ENCODE assay signal across 7 cellular contexts in the genomic region with DNA sequence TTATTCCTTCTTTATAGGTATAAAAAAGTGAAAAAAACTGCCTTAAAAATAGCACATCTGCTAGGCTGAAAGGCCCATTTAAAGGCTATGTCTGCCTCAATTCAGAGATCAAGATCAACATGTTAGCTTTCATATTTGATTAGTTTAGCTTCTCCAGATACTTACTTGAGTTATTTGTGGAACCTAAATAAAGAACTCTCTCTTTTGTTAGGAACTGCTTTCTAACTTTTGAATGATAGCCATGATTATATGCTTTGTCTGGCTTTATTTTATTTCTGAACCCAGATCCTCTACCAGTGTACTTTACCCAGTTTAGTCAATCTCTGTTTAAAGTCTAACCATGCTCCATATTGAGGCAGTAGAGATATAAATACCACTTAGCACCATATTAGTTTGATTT.
"Had no signal": no experiment of that assay in that cellular context is flagged by ENCODE, and none has a peak within 500 bp of the region (broad histone marks: within the 10 kb centered on the region; RNA-seq: fewer than 3 reads in every experiment).

No MANE protein-coding gene starts in this region.

- H3K4me3 ChIP-seq: GM23338 had no signal

- H3K4me1 Mint-ChIP-seq: GM23338, H9, IgD-negative memory B cell had no signal

- DNase-seq: H9, HCEC 1CT, KBM-7 had no signal

- H3K36me3 Mint-ChIP-seq: IgD-negative memory B cell had no signal

- H3K4me2 ChIP-seq: GM23338 had no signal

- H3K27me3 Mint-ChIP-seq: IgD-negative memory B cell had no signal

- H3K9me3 Mint-ChIP-seq: GM23338, H9, IgD-negative memory B cell had no signal

- ATAC-seq: GM23338, HepG2 had no signal

- H3K27ac ChIP-seq: HL-60 had no signal

- H3K4me3 Mint-ChIP-seq: GM23338, H9, IgD-negative memory B cell had no signal

- H2AFZ ChIP-seq: GM23338 had no signal

- H3K27ac Mint-ChIP-seq: GM23338, H9, IgD-negative memory B cell had no signal
